9 cellular contexts compared by ENCODE assay signal in the genomic region with DNA sequence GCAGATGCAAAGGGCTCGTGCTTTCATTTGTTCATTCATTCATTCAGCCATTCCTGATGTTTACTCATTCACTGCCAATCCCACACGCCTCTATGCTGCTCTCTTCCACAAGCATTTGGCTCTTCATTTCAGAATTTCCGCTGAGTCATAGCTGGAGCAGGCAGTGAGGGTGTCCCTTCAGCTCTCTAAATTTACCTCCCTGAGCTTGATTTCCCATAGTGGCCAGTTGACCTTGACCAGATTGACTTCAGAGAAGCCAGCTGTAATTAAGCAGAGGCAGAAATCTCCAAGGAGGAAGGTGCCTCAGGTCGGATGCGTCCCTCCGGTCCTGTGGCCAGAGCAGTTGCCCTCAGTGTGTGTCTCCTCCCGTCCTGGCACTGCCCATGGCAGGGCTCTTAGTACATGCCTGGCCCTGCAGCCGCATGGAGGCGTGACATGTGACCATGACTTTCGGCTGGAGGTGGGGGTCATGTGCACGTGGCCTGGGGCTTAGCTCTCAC.
DNase-seq lines count a peak whose midpoint lies in the region; TF ChIP-seq lines count a peak whose summit lies in the region.
"Had no signal": no experiment of that assay in that cellular context is flagged by ENCODE, and none has a peak within 500 bp of the region (broad histone marks: within the 10 kb centered on the region; RNA-seq: fewer than 3 reads in every experiment).

No MANE protein-coding gene starts in this region.

- POLR2A ChIA-PET in BJ (lab: Charles Lee), result interaction anchor here (0.6 kb wide), 1 partner anchor 1524 kb away, joined by 4 read pairs; no protein-coding TSS in a partner anchor

- intact Hi-C loops in esophagus squamous epithelium (cut with DNase I), result no loop called here

- no peak overlapping the region for H3K4me3 ChIP-seq in BJ (ENCODE audit: low read depth, low read length)
- H3K4me3 ChIP-seq in esophagus squamous epithelium, result no peak overlapping the region

- no peaks in the 10 kb centered on the region for H3K9me3 ChIP-seq in esophagus squamous epithelium

- CTCF ChIA-PET in BJ (lab: Yijun Ruan, JAX), result interaction anchor here (0.7 kb wide), 1 partner anchor 25 kb away, joined by 3 read pairs; no protein-coding TSS in a partner anchor

- no peaks in the 10 kb centered on the region for H3K36me3 ChIP-seq in BJ (ENCODE audit: control insufficient read depth, insufficient read depth, low read length)
- H3K36me3 ChIP-seq in esophagus squamous epithelium, result no peaks in the 10 kb centered on the region

- peaks cover 13 to 25% (median 19%) of the 10 kb centered on the region in 3 donors for H3K4me1 ChIP-seq in esophagus squamous epithelium

- DNase-seq in BJ (ENCODE audit: low read depth), result peak; percentile 26
- peak; percentile 34 for DNase-seq in RKO (ENCODE audit: low spot score)
- no peak for DNase-seq in esophagus squamous epithelium (lab: John Stamatoyannopoulos, UW)
- peak; percentile 55 for DNase-seq in non-pigmented ciliary epithelial cell (ENCODE audit: low read depth)
- no peak for DNase-seq in NCI-H1694 (lab: John Stamatoyannopoulos, UW)
- DNase-seq in GOT3 (lab: John Stamatoyannopoulos, UW), result no peak
- DNase-seq in SKM-1 (lab: John Stamatoyannopoulos, UW; ENCODE audit: unreplicated experiment), result no peak
- no peak for DNase-seq in COLO668 (lab: John Stamatoyannopoulos, UW; ENCODE audit: unreplicated experiment)
- DNase-seq: activated naive CD8-positive, alpha-beta T cell treated with anti-CD3 and anti-CD28 coated beads, Interleukin-2, amount 10 ng/mL, durations not matched to agents 7 days and 5 days had no signal

- peak overlapping the region; percentile 31 to 62 (median 44) for H3K27ac ChIP-seq in esophagus squamous epithelium

- TF ChIP-seq CTCF in BJ (IDR thresholded peaks at IDR 0.05; ENCODE audit: insufficient read depth, low read depth, low read length), result no peak
- no peak for TF ChIP-seq CTCF in esophagus squamous epithelium (IDR thresholded peaks at IDR 0.05)

- H3K27me3 ChIP-seq in BJ (ENCODE audit: control insufficient read depth, insufficient read depth, low read length) (no peaks in the 10 kb centered on the region; the same call in 1 of the 2 replicates), esophagus squamous epithelium (no peaks in the 10 kb centered on the region)

- 20 to 44% methylated on average over 8 to 11 of the region's 11 CpGs for WGBS in esophagus squamous epithelium, 2 donors

- no peak for TF ChIP-seq POLR2A in esophagus squamous epithelium (IDR thresholded peaks at IDR 0.05)

Comparison
In these comparisons a context has a peak if more than half of its experiments do, and no peak if none do; other contexts are left out.
1. DNase-seq: peak in BJ (single experiment), RKO (single experiment) and non-pigmented ciliary epithelial cell (single experiment); none in esophagus squamous epithelium (single experiment), NCI-H1694 (single experiment), GOT3 (single experiment), SKM-1 (single experiment) and COLO668 (single experiment).